Comparison of ENCODE assay signal across 13 cellular contexts in the genomic region with DNA sequence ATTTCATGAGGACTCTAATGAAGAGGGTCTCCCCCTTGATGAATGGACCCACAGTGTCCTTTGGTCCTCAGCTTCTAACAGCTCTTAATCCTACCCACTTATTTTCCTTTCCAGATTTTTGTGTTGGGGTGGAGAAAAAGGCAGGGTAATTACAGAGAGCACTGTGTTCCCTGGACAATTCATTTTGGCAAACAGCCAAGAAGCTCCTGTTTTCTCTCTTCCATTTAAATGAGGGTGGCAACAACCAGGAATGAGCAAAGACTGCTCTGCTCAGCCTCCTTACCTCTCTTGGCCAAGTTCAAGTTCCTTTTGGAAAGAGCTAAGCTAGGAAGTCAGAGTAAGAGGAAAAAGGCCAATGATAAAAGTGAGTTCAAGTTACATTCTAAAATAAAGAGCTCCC. TPM values are rescaled to one million over a fixed set of nuclear protein-coding genes. Genes with fewer than 3 reads are reported as not detected.
DNase-seq lines count a peak whose midpoint lies in the region; TF ChIP-seq lines count a peak whose summit lies in the region.
"Had no signal": no experiment of that assay in that cellular context is flagged by ENCODE, and none has a peak within 500 bp of the region (broad histone marks: within the 10 kb centered on the region; RNA-seq: fewer than 3 reads in every experiment).

No MANE protein-coding gene starts in this region.

- no peak for TF ChIP-seq CTCF in fibroblast of pulmonary artery (IDR thresholded peaks at IDR 0.05; ENCODE audit: low read length, missing control alignments)

- peaks cover 23% of the 10 kb centered on the region for H3K36me3 Mint-ChIP-seq in activated T-helper 1 cell treated with anti-CD3 and anti-CD28 coated beads, Interleukin-12 subunit alpha, Interleukin-12 subunit beta, Interleukin-2, Interleukin-4 antibody, amounts not matched to agents 30 ng/mL and 10 ng/mL and 1 ng/mL, durations not matched to agents 14 hours and 24 hours and 36 hours (ENCODE audit: low read depth)

- intact Hi-C loops in activated T-helper 1 cell treated with anti-CD3 and anti-CD28 coated beads, Interleukin-12 subunit alpha, Interleukin-12 subunit beta, Interleukin-2, Interleukin-4 antibody, amounts not matched to agents 30 ng/mL and 10 ng/mL and 1 ng/mL, durations not matched to agents 14 hours and 24 hours and 36 hours (cut with micrococcal nuclease): no loop called here

- H3K27ac Mint-ChIP-seq in activated T-helper 1 cell treated with anti-CD3 and anti-CD28 coated beads, Interleukin-12 subunit alpha, Interleukin-12 subunit beta, Interleukin-2, Interleukin-4 antibody, amounts not matched to agents 30 ng/mL and 10 ng/mL and 1 ng/mL, durations not matched to agents 14 hours and 24 hours and 36 hours: no peak overlapping the region
- H3K27ac Mint-ChIP-seq: activated CD4-positive, alpha-beta T cell treated with anti-CD3 and anti-CD28 coated beads for 36 hours; stimulated activated naive CD8-positive, alpha-beta T cell treated with anti-CD3 and anti-CD28 coated beads, Interleukin-15, amount 100 ng/mL, for 72 hours had no signal

- no peaks in the 10 kb centered on the region for H3K9me3 Mint-ChIP-seq in activated T-helper 1 cell treated with anti-CD3 and anti-CD28 coated beads, Interleukin-12 subunit alpha, Interleukin-12 subunit beta, Interleukin-2, Interleukin-4 antibody, amounts not matched to agents 30 ng/mL and 10 ng/mL and 1 ng/mL, durations not matched to agents 14 hours and 24 hours and 36 hours
- H3K9me3 Mint-ChIP-seq: neural crest cell; stimulated activated naive CD8-positive, alpha-beta T cell treated with anti-CD3 and anti-CD28 coated beads, Interleukin-15, amount 100 ng/mL, for 72 hours had no signal

- DNase-seq in NCI-H1436 (lab: John Stamatoyannopoulos, UW) (peak; percentile 66), NCI-H1436 treated with DMSO at 0.1 percent for 48 hours (lab: John Stamatoyannopoulos, UW) (no peak), NCI-H345 (lab: John Stamatoyannopoulos, UW) (peak; percentile 67), fibroblast of pulmonary artery (ENCODE audit: low read depth) (peak; percentile 53), skeletal muscle cell (ENCODE audit: low read depth) (peak; percentile 37), A172 (ENCODE audit: low spot score) (no peak), T-helper 1 cell (no peak)
- DNase-seq in activated T-helper 1 cell treated with anti-CD3 and anti-CD28 coated beads, Interleukin-12 subunit alpha, Interleukin-12 subunit beta, Interleukin-2, Interleukin-4 antibody, amounts not matched to agents 30 ng/mL and 10 ng/mL and 1 ng/mL, durations not matched to agents 14 hours and 24 hours and 36 hours (ENCODE audit: low spot score): no peak
- DNase-seq: activated CD4-positive, alpha-beta T cell treated with anti-CD3 and anti-CD28 coated beads for 36 hours; activated naive CD4-positive, alpha-beta T cell; stimulated activated naive CD8-positive, alpha-beta T cell treated with anti-CD3 and anti-CD28 coated beads, Interleukin-15, amount 100 ng/mL, for 72 hours had no signal

- H3K4me3 ChIP-seq in fibroblast of pulmonary artery (replicated peaks; ENCODE audit: low read depth, low read length): no peak overlapping the region
- no peak overlapping the region for H3K4me3 ChIP-seq in skeletal muscle cell (ENCODE audit: low read depth, low read length)
- H3K4me3 ChIP-seq: SK-N-MC had no signal

- H3K4me1 Mint-ChIP-seq in activated T-helper 1 cell treated with anti-CD3 and anti-CD28 coated beads, Interleukin-12 subunit alpha, Interleukin-12 subunit beta, Interleukin-2, Interleukin-4 antibody, amounts not matched to agents 30 ng/mL and 10 ng/mL and 1 ng/mL, durations not matched to agents 14 hours and 24 hours and 36 hours (ENCODE audit: low read depth): peaks cover 9% of the 10 kb centered on the region
- H3K4me1 Mint-ChIP-seq: neural crest cell had no signal

- H3K4me3 Mint-ChIP-seq in activated T-helper 1 cell treated with anti-CD3 and anti-CD28 coated beads, Interleukin-12 subunit alpha, Interleukin-12 subunit beta, Interleukin-2, Interleukin-4 antibody, amounts not matched to agents 30 ng/mL and 10 ng/mL and 1 ng/mL, durations not matched to agents 14 hours and 24 hours and 36 hours: no peak overlapping the region
- H3K4me3 Mint-ChIP-seq: activated CD4-positive, alpha-beta T cell treated with anti-CD3 and anti-CD28 coated beads for 36 hours; neural crest cell; stimulated activated naive CD8-positive, alpha-beta T cell treated with anti-CD3 and anti-CD28 coated beads, Interleukin-15, amount 100 ng/mL, for 72 hours had no signal

- no peaks in the 10 kb centered on the region for H3K27me3 Mint-ChIP-seq in activated T-helper 1 cell treated with anti-CD3 and anti-CD28 coated beads, Interleukin-12 subunit alpha, Interleukin-12 subunit beta, Interleukin-2, Interleukin-4 antibody, amounts not matched to agents 30 ng/mL and 10 ng/mL and 1 ng/mL, durations not matched to agents 14 hours and 24 hours and 36 hours (ENCODE audit: insufficient read depth)
- H3K27me3 Mint-ChIP-seq: activated CD4-positive, alpha-beta T cell treated with anti-CD3 and anti-CD28 coated beads for 36 hours; stimulated activated naive CD8-positive, alpha-beta T cell treated with anti-CD3 and anti-CD28 coated beads, Interleukin-15, amount 100 ng/mL, for 72 hours had no signal

RNA-seq across cellular contexts. Expression of a gene that starts 11.9 kb away (rescaled TPM):
- 0.96 and 2.3 TPM in 2 replicates for total RNA-seq in A172 (2014; rRNA removed; shearing (Covaris generic))
- 5.7 and 5.8 TPM in 2 replicates for total RNA-seq in activated T-helper 1 cell treated with anti-CD3 and anti-CD28 coated beads, Interleukin-12 subunit alpha, Interleukin-12 subunit beta, Interleukin-2, Interleukin-4 antibody, amounts not matched to agents 30 ng/mL and 10 ng/mL and 1 ng/mL, durations not matched to agents 14 hours and 24 hours and 36 hours

RNA-seq across cellular contexts. Expression of a gene that starts 36.9 kb away (rescaled TPM):
- 1.5 TPM in 1 of 2 replicates, not detected in the other for total RNA-seq in A172 (2014; rRNA removed; shearing (Covaris generic))
- 0.29 and 0.60 TPM in 2 replicates for total RNA-seq in activated T-helper 1 cell treated with anti-CD3 and anti-CD28 coated beads, Interleukin-12 subunit alpha, Interleukin-12 subunit beta, Interleukin-2, Interleukin-4 antibody, amounts not matched to agents 30 ng/mL and 10 ng/mL and 1 ng/mL, durations not matched to agents 14 hours and 24 hours and 36 hours
- total RNA-seq: neural crest cell had no signal

RNA-seq across cellular contexts. Expression of a gene that starts 57.3 kb away (rescaled TPM):
- total RNA-seq in A172 (2014; rRNA removed; shearing (Covaris generic)): 49.0 and 60.3 TPM in 2 replicates
- total RNA-seq in activated T-helper 1 cell treated with anti-CD3 and anti-CD28 coated beads, Interleukin-12 subunit alpha, Interleukin-12 subunit beta, Interleukin-2, Interleukin-4 antibody, amounts not matched to agents 30 ng/mL and 10 ng/mL and 1 ng/mL, durations not matched to agents 14 hours and 24 hours and 36 hours: 96.0 and 96.5 TPM in 2 replicates

Comparison
In these comparisons a context has a peak if more than half of its experiments do, and no peak if none do; other contexts are left out.
1. DNase-seq: peak in NCI-H1436 (single experiment), NCI-H345 (single experiment), fibroblast of pulmonary artery (single experiment) and skeletal muscle cell (single experiment); none in NCI-H1436 treated with DMSO at 0.1 percent for 48 hours (single experiment), A172 (single experiment), activated T-helper 1 cell treated with anti-CD3 and anti-CD28 coated beads, Interleukin-12 subunit alpha, Interleukin-12 subunit beta, Interleukin-2, Interleukin-4 antibody, amounts not matched to agents 30 ng/mL and 10 ng/mL and 1 ng/mL, durations not matched to agents 14 hours and 24 hours and 36 hours (single experiment) and T-helper 1 cell (0 of 5).